9 cellular contexts compared by ENCODE assay signal in genomic region chr5:151696470-151697061, GRCh38. TPM values are rescaled to one million over a fixed set of nuclear protein-coding genes. Genes with fewer than 3 reads are reported as not detected.
DNase-seq lines count a peak whose midpoint lies in the region; ATAC-seq and TF ChIP-seq lines count a peak whose summit lies in the region.
"Had no signal": no experiment of that assay in that cellular context is flagged by ENCODE, and none has a peak within 500 bp of the region (broad histone marks: within the 10 kb centered on the region; RNA-seq: fewer than 3 reads in every experiment).

No MANE protein-coding gene starts in this region.

- 18% methylated on average over 18 of the region's 20 CpGs for WGBS in esophagus muscularis mucosa

- no peak for ATAC-seq in GM21390 (IDR thresholded peaks at IDR 0.05; ENCODE audit: unreplicated experiment)

- H3K4me3 ChIP-seq in esophagus muscularis mucosa (peak overlapping the region; percentile 25 to 30 (median 28)), mucosa of stomach (ENCODE audit: low read length) (no peak overlapping the region), vagina (peak overlapping the region in 1 of 2 donors; percentile 22)

- H3K9me3 ChIP-seq in esophagus muscularis mucosa (no peaks in the 10 kb centered on the region), mucosa of stomach (ENCODE audit: control insufficient read depth, low read length) (no peaks in the 10 kb centered on the region), vagina (no peaks in the 10 kb centered on the region)

- peak; percentile 7 for DNase-seq in stimulated activated CD4-positive, alpha-beta T cell treated with anti-CD3 and anti-CD28 coated beads, Interleukin-15, amount 100 ng/mL, for 24 hours
- no peak for DNase-seq in stimulated activated CD4-positive, alpha-beta T cell treated with anti-CD3 and anti-CD28 coated beads, Interleukin-1b, Interleukin-23, amount 100 ng/mL, for 48 hours
- DNase-seq in esophagus muscularis mucosa (ENCODE audit: extremely low spot score) (no peak), vagina (ENCODE audit: extremely low spot score in 2 of 2) (no peak), NCI-H187 treated with DMSO at 0.1 percent for 48 hours (lab: John Stamatoyannopoulos, UW) (no peak), NCI-H1092 (lab: John Stamatoyannopoulos, UW) (no peak)
- DNase-seq: CD4-positive, CD25-positive, alpha-beta regulatory T cell had no signal

- H3K36me3 ChIP-seq in esophagus muscularis mucosa: no peaks in the 10 kb centered on the region
- no peaks in the 10 kb centered on the region for H3K36me3 ChIP-seq in mucosa of stomach (ENCODE audit: control insufficient read depth, insufficient read depth, low read length)
- H3K36me3 ChIP-seq in vagina: no peaks in the 10 kb centered on the region

- intact Hi-C loops in esophagus muscularis mucosa (cut with DNase I): loop anchor here (5.0 kb wide), 1 partner anchor 41 kb away; no protein-coding TSS in a partner anchor
- intact Hi-C loops in vagina (cut with DNase I): no loop called here

- TF ChIP-seq EP300 in esophagus muscularis mucosa (IDR thresholded peaks at IDR 0.05): no peak

- H3K9ac ChIP-seq in mucosa of stomach (ENCODE audit: low read length): peak overlapping the region; percentile 45

- TF ChIP-seq CTCF in esophagus muscularis mucosa (IDR thresholded peaks at IDR 0.05) (no peak), vagina (IDR thresholded peaks at IDR 0.05) (no peak)

- TF ChIP-seq POLR2A in esophagus muscularis mucosa (IDR thresholded peaks at IDR 0.05; ENCODE audit: low read depth) (no peak), vagina (IDR thresholded peaks at IDR 0.05) (no peak)

- H3K27me3 ChIP-seq in esophagus muscularis mucosa: no peaks in the 10 kb centered on the region
- H3K27me3 ChIP-seq in mucosa of stomach (ENCODE audit: control insufficient read depth, insufficient read depth, low read length): no peaks in the 10 kb centered on the region
- no peaks in the 10 kb centered on the region for H3K27me3 ChIP-seq in vagina

- H3K4me1 ChIP-seq in esophagus muscularis mucosa (peaks cover 12 to 51% (median 48%) of the 10 kb centered on the region in 4 donors), mucosa of stomach (ENCODE audit: control insufficient read depth, insufficient read depth, low read length) (peaks cover 11% of the 10 kb centered on the region), vagina (peaks cover 46% of the 10 kb centered on the region)

- H3K27ac ChIP-seq in esophagus muscularis mucosa (replicated peaks in 1 of 4) (peak overlapping the region; percentile 76 to 81 (median 76)), vagina (peak overlapping the region; percentile 91)

RNA-seq across cellular contexts. Expression of gene SPARC, which starts 9.9 kb away (rescaled TPM):
- total RNA-seq in esophagus muscularis mucosa (100 to 1,000 TPM; 269 to 875 (median 432) TPM), vagina (273 TPM)
